In the genomic region with DNA sequence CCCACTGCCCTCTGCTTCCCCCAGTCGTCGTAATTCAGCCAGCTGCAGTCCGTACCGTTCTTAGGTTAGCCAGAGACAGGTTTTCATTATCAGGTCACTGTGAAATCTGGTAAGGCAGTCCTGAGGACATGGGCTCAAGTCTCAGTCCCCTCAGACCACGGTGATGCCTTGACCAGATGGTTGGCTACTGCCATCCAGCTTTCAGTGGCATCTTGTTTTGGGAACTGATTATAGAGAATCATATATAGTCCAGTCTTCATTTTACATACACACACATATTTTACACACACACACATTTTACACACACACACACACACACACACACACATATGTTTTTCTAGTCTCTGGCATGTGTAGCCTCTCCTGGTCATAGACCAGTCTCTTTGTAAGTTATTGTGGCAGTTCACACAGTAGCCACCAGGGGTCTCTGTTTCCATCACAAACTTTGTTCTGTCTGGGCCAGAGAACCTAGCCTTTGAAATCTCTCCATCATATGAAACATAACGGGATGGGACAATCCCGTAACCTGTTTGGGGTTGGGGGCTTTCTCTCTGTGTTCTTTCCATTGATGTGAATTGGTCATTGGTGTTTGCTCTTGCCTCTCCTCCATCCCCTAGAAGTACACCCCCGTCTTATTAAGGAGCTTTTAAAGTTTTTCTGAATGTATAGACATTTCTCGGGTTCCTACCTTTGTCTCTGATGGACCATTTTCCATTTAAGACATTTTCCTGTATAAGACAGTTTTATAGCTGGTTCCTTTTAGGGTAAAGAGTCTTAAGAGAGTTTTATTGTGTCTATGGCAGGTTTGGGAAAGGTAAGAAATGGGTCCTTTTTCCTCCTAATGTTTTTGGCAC, we compare ENCODE assay signal across 8 cellular contexts. TPM values are rescaled to one million over a fixed set of nuclear protein-coding genes. Genes with fewer than 3 reads are reported as not detected.
DNase-seq lines count a peak whose midpoint lies in the region; ATAC-seq, FAIRE-seq and TF ChIP-seq lines count a peak whose summit lies in the region.

No MANE protein-coding gene starts in this region.

- H3K9ac ChIP-seq in Loucy (ENCODE audit: low read depth, low read length, poor library complexity, severe bottlenecking) (no peak overlapping the region), trophoblast cell (ENCODE audit: low read length) (no peak overlapping the region)

- POLR2A ChIA-PET in A673 (lab: Charles Lee; ENCODE audit: low non-redundant PET) = no interaction called here

- H4K8ac ChIP-seq in trophoblast cell (ENCODE audit: low read depth, low read length) = no peak overlapping the region

- WGBS in trophoblast cell (ENCODE audit: extremely low coverage, insufficient coverage, insufficient read length) = no CpG with 5 or more reads among the region's 9 CpGs
- 58 to 63% methylated on average over 9 of the region's 9 CpGs for WGBS in aorta, 2 donors

- no peaks in the 10 kb centered on the region for H3K79me2 ChIP-seq in Loucy (ENCODE audit: insufficient read depth, low read length)
- no peaks in the 10 kb centered on the region for H3K79me2 ChIP-seq in trophoblast cell (ENCODE audit: control insufficient read depth, insufficient read depth, low read length, poor library complexity)

- no peaks in the 10 kb centered on the region for H3K27me3 ChIP-seq in A673 (replicated peaks; ENCODE audit: insufficient read depth, low read depth, low read length, poor library complexity)
- H3K27me3 ChIP-seq in Loucy (ENCODE audit: insufficient read depth, low read length, poor library complexity, severe bottlenecking) = no peaks in the 10 kb centered on the region
- no peaks in the 10 kb centered on the region for H3K27me3 ChIP-seq in trophoblast cell (ENCODE audit: insufficient read depth, low read length)
- no peaks in the 10 kb centered on the region for H3K27me3 ChIP-seq in aorta (ENCODE audit: control insufficient read depth in 1 of 2, insufficient read depth in 2 of 2, low read length in 1 of 2)

- no peaks in the 10 kb centered on the region for H4K20me1 ChIP-seq in Loucy (ENCODE audit: insufficient read depth, low read length, poor library complexity, severe bottlenecking)

- H2BK120ac ChIP-seq in trophoblast cell (ENCODE audit: insufficient read depth, low read length, poor library complexity) = no peak overlapping the region

- TSS peak; percentile 12 for BruUV-seq in A673 (replicated peaks; lab: Mats Ljungman, UMichigan)

- no peak overlapping the region for H2BK5ac ChIP-seq in trophoblast cell (ENCODE audit: low read depth, low read length, poor library complexity)

- H3K4me3 ChIP-seq in A673 (ENCODE audit: low read depth, low read length, poor library complexity, severe bottlenecking) (no peak overlapping the region), Loucy (ENCODE audit: low read length, poor library complexity, severe bottlenecking) (no peak overlapping the region), trophoblast cell (ENCODE audit: low read depth, low read length) (no peak overlapping the region), aorta (ENCODE audit: low read length in 2 of 2) (no peak overlapping the region)

- no peak overlapping the region for H4K12ac ChIP-seq in trophoblast cell (ENCODE audit: low read depth, low read length)

- H3K4me1 ChIP-seq in A673 (ENCODE audit: insufficient read depth, low read length, poor library complexity, severe bottlenecking) (peaks cover 4% of the 10 kb centered on the region), Loucy (ENCODE audit: insufficient read depth, low read length, poor library complexity, severe bottlenecking) (peaks cover 16% of the 10 kb centered on the region), trophoblast cell (ENCODE audit: control insufficient read depth in 1 of 2, insufficient read depth in 2 of 2, low read length in 2 of 2) (peaks cover 3 to 8% of the 10 kb centered on the region in 2 experiments), aorta (ENCODE audit: control insufficient read depth in 1 of 2, insufficient read depth in 2 of 2, low read length in 2 of 2) (peaks cover 0 to 2% of the 10 kb centered on the region in 2 donors)

- no peak overlapping the region for H2BK12ac ChIP-seq in trophoblast cell (ENCODE audit: low read length)

- no peak overlapping the region for H3K23ac ChIP-seq in trophoblast cell (ENCODE audit: low read length)

- no peak overlapping the region for H3K4me2 ChIP-seq in Loucy (ENCODE audit: low read depth, low read length, poor library complexity, severe bottlenecking)
- H3K4me2 ChIP-seq in trophoblast cell (ENCODE audit: low read length) = no peak overlapping the region

- no peaks in the 10 kb centered on the region for H3F3A ChIP-seq in Loucy (ENCODE audit: low read depth)

- H3K36me3 ChIP-seq in A673 (ENCODE audit: insufficient read depth, low read length, poor library complexity, severe bottlenecking) (peaks cover 3% of the 10 kb centered on the region), Loucy (ENCODE audit: insufficient read depth, low read length) (peaks cover 22% of the 10 kb centered on the region; the same call in 1 of the 2 replicates), trophoblast cell (ENCODE audit: control insufficient read depth in 1 of 2, insufficient read depth in 2 of 2, low read length in 2 of 2) (peaks cover 23 to 27% of the 10 kb centered on the region in 2 experiments), aorta (ENCODE audit: control insufficient read depth in 1 of 2, insufficient read depth in 2 of 2, low read length in 1 of 2) (peaks cover 0 to 4% of the 10 kb centered on the region in 2 donors)

- H3K18ac ChIP-seq in trophoblast cell (ENCODE audit: low read length) = no peak overlapping the region

- no peak overlapping the region for H3K4ac ChIP-seq in trophoblast cell (ENCODE audit: low read depth, low read length)

- H3K9me3 ChIP-seq in A673 (ENCODE audit: low read depth, low read length, poor library complexity, severe bottlenecking) (no peaks in the 10 kb centered on the region), Loucy (ENCODE audit: insufficient read depth, low read depth, low read length) (no peaks in the 10 kb centered on the region), trophoblast cell (ENCODE audit: insufficient read depth, low read depth, low read length) (no peaks in the 10 kb centered on the region), aorta (ENCODE audit: control insufficient read depth, low read length) (no peaks in the 10 kb centered on the region)

- peak; percentile 82 for ATAC-seq in aorta (ENCODE audit: low FRiP score)

- TF ChIP-seq CTCF in A673 (conservative IDR thresholded peaks at IDR 0.05; ENCODE audit: low read depth, low read length) = peak; percentile 91
- peak; percentile 85 for TF ChIP-seq CTCF in GM13977 (IDR thresholded peaks at IDR 0.05; ENCODE audit: extremely low read depth, insufficient read depth, missing control alignments)
- peak; percentile 93 for TF ChIP-seq CTCF in Loucy (conservative IDR thresholded peaks at IDR 0.05; ENCODE audit: low read length)

- CTCF ChIA-PET in A673 (lab: Charles Lee) = no interaction called here

- H3K79me1 ChIP-seq in trophoblast cell (ENCODE audit: low read length) = no peaks in the 10 kb centered on the region

- intact Hi-C loops in A673 (cut with micrococcal nuclease; ENCODE audit: unreplicated experiment) = no loop called here
- intact Hi-C loops in aorta (cut with DNase I) = no loop called here

- peak; percentile 80 for DNase-seq in A673 (ENCODE audit: low spot score)
- DNase-seq in GM13977 (ENCODE audit: low spot score) = peak; percentile 85
- DNase-seq in SK-MEL-5 (ENCODE audit: low read depth, low spot score) = peak; percentile 82
- DNase-seq in activated gamma-delta T cell treated with anti-CD3 and anti-CD28 coated beads, Interleukin-2, amount 50 U/mL, for 16 hours (ENCODE audit: low read depth) = peak; percentile 72
- peak; percentile 49 to 67 for DNase-seq in frontal cortex (ENCODE audit: low spot score in 2 of 2)
- DNase-seq in trophoblast cell = peak; percentile 74 to 92
- DNase-seq in aorta = peak in 1 of 2 donors; percentile 71

- H3K14ac ChIP-seq in trophoblast cell (ENCODE audit: low read length) = no peak overlapping the region

- H2AFZ ChIP-seq in Loucy (ENCODE audit: low read length) (no peak overlapping the region), trophoblast cell (ENCODE audit: insufficient read depth, low read length, poor library complexity) (no peak overlapping the region)

- no peaks in the 10 kb centered on the region for H3K9me2 ChIP-seq in Loucy (replicated peaks; ENCODE audit: low read depth, low read length)

- FAIRE-seq in frontal cortex (lab: Jason Lieb, UNC) = no peak

- H2AK5ac ChIP-seq in trophoblast cell (ENCODE audit: low read length) = no peak overlapping the region

- H4K91ac ChIP-seq in trophoblast cell (ENCODE audit: low read depth, low read length) = no peak overlapping the region

- in situ Hi-C loops in GM13977 (cut with MboI; ENCODE audit: low pct_unique_long_range_greater_than_20kb, low sequenced_read_pairs, unreplicated experiment) (no loop called here), SK-MEL-5 (cut with HindIII; ENCODE audit: low pct_unique_long_range_greater_than_20kb, low sequenced_read_pairs) (no loop called here)

- H3K27ac ChIP-seq in A673 (ENCODE audit: low read depth, low read length, poor library complexity, severe bottlenecking) (no peak overlapping the region), trophoblast cell (ENCODE audit: low read depth, low read length) (no peak overlapping the region), aorta (ENCODE audit: low read depth in 1 of 2, low read length in 2 of 2) (no peak overlapping the region)

RNA-seq across cellular contexts. Expression of gene IKBKE, which starts 8.4 kb away (rescaled TPM):
- total RNA-seq in A673 (2021) (2.3 and 2.9 TPM in 2 replicates), frontal cortex (0.41 TPM), aorta (10 to 100 TPM in 1 of 2 donors, 1 to 10 TPM in 1; 5.9 to 10.3 TPM)
- 6.5 and 6.8 TPM in 2 replicates for total RNA-seq in SK-MEL-5 (2014; rRNA removed; shearing (Covaris generic))
- 5.4 and 6.7 TPM in 2 replicates for polyA plus RNA-seq in SK-MEL-5 (2015; cell fraction: cytosol; rRNA removed)
- polyA plus RNA-seq in SK-MEL-5 (2015; cell fraction: nucleus; rRNA removed) = 10.7 and 25.3 TPM in 2 replicates
- 3.0 and 3.3 TPM in 2 replicates for polyA plus RNA-seq in trophoblast cell (2013)
- 1 to 10 TPM; 4.3 to 4.5 TPM for polyA plus RNA-seq in aorta

RNA-seq across cellular contexts. Expression of gene RASSF5, which starts 45.5 kb away (rescaled TPM):
- total RNA-seq in A673 (2021) = 0.75 and 1.3 TPM in 2 replicates
- total RNA-seq in SK-MEL-5 (2014; rRNA removed; shearing (Covaris generic)) = 0.56 and 0.58 TPM in 2 replicates
- polyA plus RNA-seq in SK-MEL-5 (2015; cell fraction: cytosol; rRNA removed) = 1.6 and 4.1 TPM in 2 replicates
- 1.0 and 1.3 TPM in 2 replicates for polyA plus RNA-seq in SK-MEL-5 (2015; cell fraction: nucleus; rRNA removed)
- 0.82 TPM for total RNA-seq in frontal cortex
- polyA plus RNA-seq in trophoblast cell (2013) = 0.07 and 0.08 TPM in 2 replicates
- 10 to 100 TPM; 14.8 to 18.2 TPM for total RNA-seq in aorta
- 1 to 10 TPM; 2.1 to 5.1 TPM for polyA plus RNA-seq in aorta
